In the genomic region with DNA sequence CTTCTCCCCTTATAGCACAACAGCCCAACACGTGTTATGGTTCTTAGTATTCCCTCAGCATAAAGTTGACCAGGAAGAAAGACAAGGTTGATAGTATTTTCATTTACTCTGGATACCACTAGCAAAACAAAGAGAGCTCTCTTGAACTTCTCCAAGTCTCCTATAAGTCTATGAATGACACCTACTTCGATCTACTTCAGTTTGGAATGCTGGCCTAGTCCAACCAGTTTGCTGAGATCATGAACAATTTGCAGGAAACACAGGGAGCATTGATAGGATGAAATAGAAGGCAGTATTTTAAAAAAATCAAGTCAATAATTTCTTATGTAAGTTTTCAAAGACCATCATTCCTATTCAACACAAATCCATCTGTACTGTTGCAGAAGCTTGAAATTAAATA, we compare ENCODE assay signal across 27 cellular contexts.
A peak's percentile ranks its signal among the peaks of the same experiment; 100 is the strongest.
DNase-seq lines count a peak whose midpoint lies in the region; ATAC-seq and TF ChIP-seq lines count a peak whose summit lies in the region.
"Had no signal": no experiment of that assay in that cellular context is flagged by ENCODE, and none has a peak within 500 bp of the region (broad histone marks: within the 10 kb centered on the region; RNA-seq: fewer than 3 reads in every experiment).

No MANE protein-coding gene starts in this region.

- no peak for ATAC-seq in activated CD4-positive, alpha-beta T cell treated with anti-CD3 and anti-CD28 coated beads for 36 hours
- no peak for ATAC-seq in CD4-positive, alpha-beta T cell (ENCODE audit: poor library complexity)
- ATAC-seq in naive thymus-derived CD4-positive, alpha-beta T cell, result no peak
- ATAC-seq: GM12878 had no signal

- H3K27ac Mint-ChIP-seq in activated CD4-positive, alpha-beta T cell treated with anti-CD3 and anti-CD28 coated beads for 36 hours, result peak overlapping the region; percentile 91
- H3K27ac Mint-ChIP-seq in CD4-positive, alpha-beta T cell, result peak overlapping the region; percentile 45
- H3K27ac Mint-ChIP-seq in activated naive CD8-positive, alpha-beta T cell treated with anti-CD3 and anti-CD28 coated beads for 36 hours, result peak overlapping the region; percentile 64
- peak overlapping the region in 8 of 9 donors; percentile 47 to 81 (median 72) for H3K27ac Mint-ChIP-seq in naive thymus-derived CD4-positive, alpha-beta T cell

- intact Hi-C loops in activated CD4-positive, alpha-beta T cell treated with anti-CD3 and anti-CD28 coated beads for 36 hours (cut with DNase I, micrococcal nuclease), result loop anchor here in 1 of 2 experiments (2.0 to 5.0 kb wide), 2 partner anchors 15 to 36 kb away; no protein-coding TSS in a partner anchor
- intact Hi-C loops in CD4-positive, alpha-beta T cell (cut with DNase I, micrococcal nuclease), result no loop called here
- intact Hi-C loops in naive thymus-derived CD4-positive, alpha-beta T cell (cut with micrococcal nuclease), result no loop called here

- H3K36me3 ChIP-seq in naive thymus-derived CD4-positive, alpha-beta T cell (ENCODE audit: control insufficient read depth in 2 of 3, insufficient read depth in 3 of 3, low read length in 3 of 3), result peaks cover 0 to 22% (median 0%) of the 10 kb centered on the region in 3 experiments
- H3K36me3 ChIP-seq in SJCRH30, result no peaks in the 10 kb centered on the region
- H3K36me3 ChIP-seq: esophagus muscularis mucosa, left ventricle myocardium inferior, prostate gland, suprapubic skin had no signal

- H3K36me3 Mint-ChIP-seq in activated CD4-positive, alpha-beta T cell treated with anti-CD3 and anti-CD28 coated beads for 36 hours (ENCODE audit: low read depth), result peaks cover 72% of the 10 kb centered on the region
- H3K36me3 Mint-ChIP-seq in CD4-positive, alpha-beta T cell (ENCODE audit: low read depth), result peaks cover 58% of the 10 kb centered on the region
- peaks cover 77% of the 10 kb centered on the region for H3K36me3 Mint-ChIP-seq in activated naive CD8-positive, alpha-beta T cell treated with anti-CD3 and anti-CD28 coated beads for 36 hours
- H3K36me3 Mint-ChIP-seq in naive thymus-derived CD4-positive, alpha-beta T cell, result peaks cover 0 to 47% (median 30%) of the 10 kb centered on the region in 5 donors
- H3K36me3 Mint-ChIP-seq: brain had no signal

- DNase-seq in activated CD4-positive, alpha-beta T cell treated with anti-CD3 and anti-CD28 coated beads for 36 hours, result no peak
- DNase-seq in activated CD4-positive, alpha-beta T cell treated with anti-CD3 and anti-CD28 coated beads for 1 hour, result no peak
- DNase-seq in CD4-positive, alpha-beta T cell, result no peak
- DNase-seq in activated naive CD8-positive, alpha-beta T cell treated with anti-CD3 and anti-CD28 coated beads for 36 hours, result no peak
- DNase-seq in naive thymus-derived CD4-positive, alpha-beta T cell, result no peak
- DNase-seq in SJCRH30, result no peak
- DNase-seq in GM19238 (ENCODE audit: insufficient read length, low spot score), result no peak
- DNase-seq in retina, result no peak
- DNase-seq: activated CD4-positive, alpha-beta T cell treated with anti-CD3 and anti-CD28 coated beads, Interleukin-2, amount 50 U/mL, for 1 hour; CD8-positive, alpha-beta memory T cell; foreskin fibroblast; head of caudate nucleus; left ventricle myocardium inferior; NCI-H1436 treated with DMSO at 0.1 percent for 48 hours; NCI-H446; NCI-H774; nucleus accumbens; SIG-M5; stimulated activated CD4-positive, alpha-beta T cell treated with anti-CD3 and anti-CD28 coated beads, Interleukin-4, amount 100 ng/mL, for 24 hours; T1000 had no signal

- H3K4me3 Mint-ChIP-seq in activated CD4-positive, alpha-beta T cell treated with anti-CD3 and anti-CD28 coated beads for 36 hours, result no peak overlapping the region
- H3K4me3 Mint-ChIP-seq in CD4-positive, alpha-beta T cell, result no peak overlapping the region
- no peak overlapping the region for H3K4me3 Mint-ChIP-seq in activated naive CD8-positive, alpha-beta T cell treated with anti-CD3 and anti-CD28 coated beads for 36 hours
- H3K4me3 Mint-ChIP-seq in naive thymus-derived CD4-positive, alpha-beta T cell, result peak overlapping the region in 1 of 10 donors; percentile 5
- H3K4me3 Mint-ChIP-seq: brain; CD8-positive, alpha-beta memory T cell had no signal

- POLR2A ChIA-PET in activated CD4-positive, alpha-beta T cell treated with anti-CD3 and anti-CD28 coated beads for 36 hours (lab: Charles Lee), result interaction anchor here (0.7 to 1.5 kb wide), 4 partner anchors 13 to 193 kb away, joined by 3 to 8 read pairs (median 4); no protein-coding TSS in a partner anchor
- POLR2A ChIA-PET in CD4-positive, alpha-beta T cell (lab: Charles Lee), result interaction anchor here (1.2 kb wide), 1 partner anchor 47 kb away, joined by 3 read pairs; no protein-coding TSS in a partner anchor
- POLR2A ChIA-PET in naive thymus-derived CD4-positive, alpha-beta T cell (lab: Charles Lee), result interaction anchor here (0.7 to 1.6 kb wide), 2 partner anchors 11 to 902 kb away, joined by 4 to 5 read pairs; no protein-coding TSS in a partner anchor

- no peak overlapping the region for H3K27ac ChIP-seq in CD4-positive, alpha-beta T cell (ENCODE audit: low read depth, low read length)
- no peak overlapping the region for H3K27ac ChIP-seq in naive thymus-derived CD4-positive, alpha-beta T cell (ENCODE audit: low read depth, low read length)
- no peak overlapping the region for H3K27ac ChIP-seq in SJCRH30
- H3K27ac ChIP-seq: esophagus muscularis mucosa, left ventricle myocardium inferior, prostate gland, suprapubic skin, VCaP had no signal

- H3K4me1 ChIP-seq in naive thymus-derived CD4-positive, alpha-beta T cell (ENCODE audit: control insufficient read depth in 2 of 2, insufficient read depth in 2 of 2, low read length in 2 of 2), result peaks cover 0 to 20% of the 10 kb centered on the region in 2 donors
- H3K4me1 ChIP-seq in SJCRH30, result peaks cover 21% of the 10 kb centered on the region
- H3K4me1 ChIP-seq: prostate gland had no signal

- H3K4me1 Mint-ChIP-seq in activated CD4-positive, alpha-beta T cell treated with anti-CD3 and anti-CD28 coated beads for 36 hours, result peaks cover 79% of the 10 kb centered on the region
- H3K4me1 Mint-ChIP-seq in CD4-positive, alpha-beta T cell (ENCODE audit: low read depth), result peaks cover 84% of the 10 kb centered on the region
- H3K4me1 Mint-ChIP-seq in activated naive CD8-positive, alpha-beta T cell treated with anti-CD3 and anti-CD28 coated beads for 36 hours, result peaks cover 75% of the 10 kb centered on the region
- peaks cover 39 to 92% (median 86%) of the 10 kb centered on the region in 7 donors for H3K4me1 Mint-ChIP-seq in naive thymus-derived CD4-positive, alpha-beta T cell

- H3K4me3 ChIP-seq in naive thymus-derived CD4-positive, alpha-beta T cell (ENCODE audit: low read length), result no peak overlapping the region
- H3K4me3 ChIP-seq in SJCRH30, result no peak overlapping the region
- H3K4me3 ChIP-seq: esophagus muscularis mucosa, GM12878, left ventricle myocardium inferior, prostate gland, suprapubic skin had no signal

- CTCF ChIA-PET in activated CD4-positive, alpha-beta T cell treated with anti-CD3 and anti-CD28 coated beads for 36 hours (lab: Charles Lee), result interaction anchor here (0.6 to 1.7 kb wide), 7 partner anchors 11 to 492 kb away, joined by 3 to 8 read pairs (median 4); no protein-coding TSS in a partner anchor
- CTCF ChIA-PET in CD4-positive, alpha-beta T cell (lab: Charles Lee), result no interaction called here
- CTCF ChIA-PET in naive thymus-derived CD4-positive, alpha-beta T cell (lab: Charles Lee), result interaction anchor here (0.7 kb wide), 1 partner anchor 308 kb away, joined by 3 read pairs; no protein-coding TSS in a partner anchor

- H3K9me3 ChIP-seq in CD4-positive, alpha-beta T cell (ENCODE audit: control insufficient read depth, low read length), result no peaks in the 10 kb centered on the region
- H3K9me3 ChIP-seq in naive thymus-derived CD4-positive, alpha-beta T cell (ENCODE audit: control insufficient read depth in 2 of 3, low read length in 3 of 3), result no peaks in the 10 kb centered on the region
- H3K9me3 ChIP-seq in SJCRH30 (replicated peaks), result no peaks in the 10 kb centered on the region
- H3K9me3 ChIP-seq: esophagus muscularis mucosa, left ventricle myocardium inferior, prostate gland, suprapubic skin had no signal

- no peaks in the 10 kb centered on the region for H3K9me3 Mint-ChIP-seq in activated CD4-positive, alpha-beta T cell treated with anti-CD3 and anti-CD28 coated beads for 36 hours (ENCODE audit: low read depth)
- H3K9me3 Mint-ChIP-seq in CD4-positive, alpha-beta T cell, result no peaks in the 10 kb centered on the region
- peaks cover 4% of the 10 kb centered on the region for H3K9me3 Mint-ChIP-seq in activated naive CD8-positive, alpha-beta T cell treated with anti-CD3 and anti-CD28 coated beads for 36 hours
- H3K9me3 Mint-ChIP-seq in naive thymus-derived CD4-positive, alpha-beta T cell, result peaks cover 0 to 4% (median 0%) of the 10 kb centered on the region in 11 donors
- H3K9me3 Mint-ChIP-seq: brain; CD8-positive, alpha-beta memory T cell; IgD-negative memory B cell had no signal

- H3K27me3 Mint-ChIP-seq in activated CD4-positive, alpha-beta T cell treated with anti-CD3 and anti-CD28 coated beads for 36 hours, result no peaks in the 10 kb centered on the region
- H3K27me3 Mint-ChIP-seq in CD4-positive, alpha-beta T cell, result no peaks in the 10 kb centered on the region
- H3K27me3 Mint-ChIP-seq in activated naive CD8-positive, alpha-beta T cell treated with anti-CD3 and anti-CD28 coated beads for 36 hours, result no peaks in the 10 kb centered on the region
- no peaks in the 10 kb centered on the region for H3K27me3 Mint-ChIP-seq in naive thymus-derived CD4-positive, alpha-beta T cell
- H3K27me3 Mint-ChIP-seq: brain; CD8-positive, alpha-beta memory T cell; IgD-negative memory B cell had no signal

- H3K27me3 ChIP-seq in CD4-positive, alpha-beta T cell (ENCODE audit: control insufficient read depth, insufficient read depth, low read length), result no peaks in the 10 kb centered on the region
- no peaks in the 10 kb centered on the region for H3K27me3 ChIP-seq in naive thymus-derived CD4-positive, alpha-beta T cell (ENCODE audit: control insufficient read depth in 2 of 2, insufficient read depth in 2 of 2, low read length in 2 of 2)
- no peaks in the 10 kb centered on the region for H3K27me3 ChIP-seq in SJCRH30
- H3K27me3 ChIP-seq: esophagus muscularis mucosa, suprapubic skin had no signal

- TF ChIP-seq CTCF in CD4-positive, alpha-beta T cell (IDR thresholded peaks at IDR 0.05), result no peak
